Comparison of ENCODE assay signal across 14 cellular contexts in genomic region chr2:181252248-181253148, GRCh38.
DNase-seq lines count a peak whose midpoint lies in the region; ATAC-seq lines count a peak whose summit lies in the region.
"Had no signal": no experiment of that assay in that cellular context is flagged by ENCODE, and none has a peak within 500 bp of the region (broad histone marks: within the 10 kb centered on the region; RNA-seq: fewer than 3 reads in every experiment).

No MANE protein-coding gene starts in this region.

- H3K4me3 Mint-ChIP-seq in activated T-cell treated with anti-CD3 and anti-CD28 coated beads, Interleukin-2, amount 50 U/mL, for 4 hours = no peak overlapping the region
- H3K4me3 Mint-ChIP-seq in stimulated activated effector memory CD8-positive, alpha-beta T cell treated with anti-CD3 and anti-CD28 coated beads, Interleukin-12 subunit alpha, Interleukin-12 subunit beta, amount 100 ng/mL, for 72 hours = no peak overlapping the region

- H3K27me3 Mint-ChIP-seq in activated T-cell treated with anti-CD3 and anti-CD28 coated beads, Interleukin-2, amount 50 U/mL, for 4 hours (ENCODE audit: low read depth) = no peaks in the 10 kb centered on the region

- H3K4me1 Mint-ChIP-seq in activated T-cell treated with anti-CD3 and anti-CD28 coated beads, Interleukin-2, amount 50 U/mL, for 4 hours (ENCODE audit: low read depth) = peaks cover 17% of the 10 kb centered on the region
- H3K4me1 Mint-ChIP-seq in stimulated activated effector memory CD8-positive, alpha-beta T cell treated with anti-CD3 and anti-CD28 coated beads, Interleukin-12 subunit alpha, Interleukin-12 subunit beta, amount 100 ng/mL, for 72 hours = peaks cover 22% of the 10 kb centered on the region

- intact Hi-C loops in Right ventricle myocardium superior (cut with DNase I) = no loop called here

- H3K36me3 Mint-ChIP-seq in activated T-cell treated with anti-CD3 and anti-CD28 coated beads, Interleukin-2, amount 50 U/mL, for 4 hours (ENCODE audit: insufficient read depth) = peaks cover 14% of the 10 kb centered on the region
- H3K36me3 Mint-ChIP-seq in stimulated activated effector memory CD8-positive, alpha-beta T cell treated with anti-CD3 and anti-CD28 coated beads, Interleukin-12 subunit alpha, Interleukin-12 subunit beta, amount 100 ng/mL, for 72 hours = no peaks in the 10 kb centered on the region

- H3K9me3 Mint-ChIP-seq in activated T-cell treated with anti-CD3 and anti-CD28 coated beads, Interleukin-2, amount 50 U/mL, for 4 hours = peaks cover 2% of the 10 kb centered on the region
- no peaks in the 10 kb centered on the region for H3K9me3 Mint-ChIP-seq in stimulated activated effector memory CD8-positive, alpha-beta T cell treated with anti-CD3 and anti-CD28 coated beads, Interleukin-12 subunit alpha, Interleukin-12 subunit beta, amount 100 ng/mL, for 72 hours

- no peak overlapping the region for H3K27ac Mint-ChIP-seq in stimulated activated effector memory CD8-positive, alpha-beta T cell treated with anti-CD3 and anti-CD28 coated beads, Interleukin-12 subunit alpha, Interleukin-12 subunit beta, amount 100 ng/mL, for 72 hours

- DNase-seq in activated T-cell treated with anti-CD3 and anti-CD28 coated beads, Interleukin-2, amount 50 U/mL, for 4 hours = no peak
- DNase-seq in activated T-cell treated with anti-CD3 and anti-CD28 coated beads, Interleukin-2, amount 50 U/mL, for 48 hours = no peak
- DNase-seq in SIG-M5 (lab: John Stamatoyannopoulos, UW) (peak; percentile 72), GM19240 (ENCODE audit: insufficient read length, low spot score) (no peak), Right ventricle myocardium superior (no peak)
- no peak for DNase-seq in stimulated activated effector memory CD8-positive, alpha-beta T cell treated with anti-CD3 and anti-CD28 coated beads, Interleukin-12 subunit alpha, Interleukin-12 subunit beta, amount 100 ng/mL, for 72 hours (ENCODE audit: low spot score in 2 of 2)
- DNase-seq: activated CD4-positive, alpha-beta T cell treated with anti-CD3 and anti-CD28 coated beads for 48 hours; dermis blood vessel endothelial cell; EL; occipital lobe; stimulated activated naive CD4-positive, alpha-beta T cell treated with Interleukin-2 at 50 U/mL for 16 hours had no signal

- ATAC-seq in activated T-cell treated with anti-CD3 and anti-CD28 coated beads, Interleukin-2, amount 50 U/mL, for 4 hours = peak; percentile 23 to 52
- ATAC-seq in HG03103 (IDR thresholded peaks at IDR 0.05; ENCODE audit: low read depth, unreplicated experiment) (peak; percentile 73), HG02763 (IDR thresholded peaks at IDR 0.05; ENCODE audit: unreplicated experiment) (no peak), Right ventricle myocardium superior (ENCODE audit: poor library complexity) (no peak)
- peak; percentile 61 for ATAC-seq in stimulated activated effector memory CD8-positive, alpha-beta T cell treated with anti-CD3 and anti-CD28 coated beads, Interleukin-12 subunit alpha, Interleukin-12 subunit beta, amount 100 ng/mL, for 72 hours
- ATAC-seq: left lobe of liver had no signal

Comparison
In these comparisons a context has a peak if more than half of its experiments do, and no peak if none do; other contexts are left out.
1. ATAC-seq: peak in activated T-cell treated with anti-CD3 and anti-CD28 coated beads, Interleukin-2, amount 50 U/mL, for 4 hours (2 of 2), HG03103 (single experiment) and stimulated activated effector memory CD8-positive, alpha-beta T cell treated with anti-CD3 and anti-CD28 coated beads, Interleukin-12 subunit alpha, Interleukin-12 subunit beta, amount 100 ng/mL, for 72 hours (single experiment); none in HG02763 (single experiment) and Right ventricle myocardium superior (single experiment).